In genomic region chr2:102137138-102137537, GRCh38 we compare ENCODE assay signal across 15 cellular contexts. TPM values are rescaled to one million over a fixed set of nuclear protein-coding genes. Genes with fewer than 3 reads are reported as not detected.
A peak's percentile ranks its signal among the peaks of the same experiment; 100 is the strongest.
DNase-seq lines count a peak whose midpoint lies in the region; ATAC-seq and TF ChIP-seq lines count a peak whose summit lies in the region.
"Had no signal": no experiment of that assay in that cellular context is flagged by ENCODE, and none has a peak within 500 bp of the region (broad histone marks: within the 10 kb centered on the region; RNA-seq: fewer than 3 reads in every experiment).

No MANE protein-coding gene starts in this region.

- no peak for TF ChIP-seq CTCF in upper lobe of left lung (IDR thresholded peaks at IDR 0.05)

- CTCF ChIA-PET in activated CD4-positive, alpha-beta memory T cell treated with anti-CD3 and anti-CD28 coated beads for 36 hours (lab: Charles Lee): interaction anchor here (0.8 to 3.1 kb wide), 12 partner anchors 9 to 306 kb away, joined by 3 to 21 read pairs (median 6); no protein-coding TSS in a partner anchor
- CTCF ChIA-PET in activated CD4-positive, alpha-beta memory T cell treated with anti-CD3 and anti-CD28 coated beads, Interleukin-2, amount 10 ng/mL, durations not matched to agents 7 days and 5 days (lab: Charles Lee): interaction anchor here (0.5 to 1.1 kb wide), 2 partner anchors 131 to 362 kb away, joined by 3 to 4 read pairs; no protein-coding TSS in a partner anchor

- intact Hi-C loops in activated CD4-positive, alpha-beta memory T cell treated with anti-CD3 and anti-CD28 coated beads for 36 hours (cut with micrococcal nuclease): loop anchor here (1.0 to 2.0 kb wide), 10 partner anchors 9 to 236 kb away; no protein-coding TSS in a partner anchor

- TF ChIP-seq EP300 in upper lobe of left lung (IDR thresholded peaks at IDR 0.05): no peak

- H3K4me3 ChIP-seq in upper lobe of left lung: no peak overlapping the region
- H3K4me3 ChIP-seq: HAP-1, spleen had no signal

- H3K36me3 Mint-ChIP-seq in activated CD4-positive, alpha-beta memory T cell treated with anti-CD3 and anti-CD28 coated beads for 36 hours: peaks cover 23% of the 10 kb centered on the region
- peaks cover 29% of the 10 kb centered on the region for H3K36me3 Mint-ChIP-seq in activated CD4-positive, alpha-beta memory T cell treated with anti-CD3 and anti-CD28 coated beads, Interleukin-2, amount 10 ng/mL, durations not matched to agents 7 days and 5 days (ENCODE audit: low read depth)
- peaks cover 19% of the 10 kb centered on the region for H3K36me3 Mint-ChIP-seq in activated naive CD8-positive, alpha-beta T cell treated with anti-CD3 and anti-CD28 coated beads, Interleukin-2, amount 50 U/mL, for 24 hours (ENCODE audit: low read depth)

- no peak overlapping the region for H3K27ac ChIP-seq in upper lobe of left lung

- no peaks in the 10 kb centered on the region for H3K36me3 ChIP-seq in upper lobe of left lung
- H3K36me3 ChIP-seq: HAP-1, spleen had no signal

- POLR2A ChIA-PET in activated CD4-positive, alpha-beta memory T cell treated with anti-CD3 and anti-CD28 coated beads for 36 hours (lab: Charles Lee): interaction anchor here (0.7 to 2.5 kb wide), 13 partner anchors 10 to 138 kb away, joined by 3 to 32 read pairs (median 5); no protein-coding TSS in a partner anchor
- POLR2A ChIA-PET in activated CD4-positive, alpha-beta memory T cell treated with anti-CD3 and anti-CD28 coated beads, Interleukin-2, amount 10 ng/mL, durations not matched to agents 7 days and 5 days (lab: Charles Lee): interaction anchor here (0.9 to 1.0 kb wide), 2 partner anchors 54 to 56 kb away, joined by 3 read pairs; no protein-coding TSS in a partner anchor

- DNase-seq in activated CD4-positive, alpha-beta memory T cell treated with anti-CD3 and anti-CD28 coated beads for 36 hours: peak; percentile 73
- DNase-seq in activated CD4-positive, alpha-beta memory T cell treated with anti-CD3 and anti-CD28 coated beads, Interleukin-2, amount 10 ng/mL, durations not matched to agents 7 days and 5 days: no peak
- DNase-seq in activated naive CD8-positive, alpha-beta T cell treated with anti-CD3 and anti-CD28 coated beads, Interleukin-2, amount 50 U/mL, for 24 hours: no peak
- DNase-seq in stimulated activated CD4-positive, alpha-beta T cell treated with anti-CD3 and anti-CD28 coated beads, TNF-alpha, amount 100 ng/mL, for 24 hours (ENCODE audit: low read depth in 3 of 3): peak; percentile 25 to 40 (median 28)
- DNase-seq in NCI-H1694 treated with DMSO at 0.1 percent for 48 hours (lab: John Stamatoyannopoulos, UW) (no peak), upper lobe of left lung (no peak)
- DNase-seq: CD8-positive, alpha-beta memory T cell; cortex of kidney; NCI-H2081 treated with DMSO at 0.1 percent for 48 hours; NCI-H69; spleen had no signal

- peaks cover 14 to 29% (median 22%) of the 10 kb centered on the region in 4 donors for H3K4me1 ChIP-seq in upper lobe of left lung
- H3K4me1 ChIP-seq: HAP-1 had no signal

- H3K4me3 Mint-ChIP-seq in activated CD4-positive, alpha-beta memory T cell treated with anti-CD3 and anti-CD28 coated beads for 36 hours: peak overlapping the region; percentile 4
- H3K4me3 Mint-ChIP-seq in activated CD4-positive, alpha-beta memory T cell treated with anti-CD3 and anti-CD28 coated beads, Interleukin-2, amount 10 ng/mL, durations not matched to agents 7 days and 5 days: no peak overlapping the region
- H3K4me3 Mint-ChIP-seq in activated naive CD8-positive, alpha-beta T cell treated with anti-CD3 and anti-CD28 coated beads, Interleukin-2, amount 50 U/mL, for 24 hours: no peak overlapping the region

- H3K9me3 ChIP-seq in upper lobe of left lung: no peaks in the 10 kb centered on the region
- H3K9me3 ChIP-seq: HAP-1 had no signal

- H3K9me3 Mint-ChIP-seq in activated CD4-positive, alpha-beta memory T cell treated with anti-CD3 and anti-CD28 coated beads for 36 hours: peaks cover 15% of the 10 kb centered on the region
- H3K9me3 Mint-ChIP-seq in activated CD4-positive, alpha-beta memory T cell treated with anti-CD3 and anti-CD28 coated beads, Interleukin-2, amount 10 ng/mL, durations not matched to agents 7 days and 5 days: peaks cover 25% of the 10 kb centered on the region
- H3K9me3 Mint-ChIP-seq in activated naive CD8-positive, alpha-beta T cell treated with anti-CD3 and anti-CD28 coated beads, Interleukin-2, amount 50 U/mL, for 24 hours: peaks cover 29% of the 10 kb centered on the region

- TF ChIP-seq POLR2A in upper lobe of left lung (IDR thresholded peaks at IDR 0.05): no peak

- peaks cover 58% of the 10 kb centered on the region for H3K4me1 Mint-ChIP-seq in activated CD4-positive, alpha-beta memory T cell treated with anti-CD3 and anti-CD28 coated beads for 36 hours (ENCODE audit: low read depth)
- H3K4me1 Mint-ChIP-seq in activated CD4-positive, alpha-beta memory T cell treated with anti-CD3 and anti-CD28 coated beads, Interleukin-2, amount 10 ng/mL, durations not matched to agents 7 days and 5 days: peaks cover 28% of the 10 kb centered on the region
- H3K4me1 Mint-ChIP-seq in activated naive CD8-positive, alpha-beta T cell treated with anti-CD3 and anti-CD28 coated beads, Interleukin-2, amount 50 U/mL, for 24 hours: peaks cover 53% of the 10 kb centered on the region

- ATAC-seq in HG02759 (IDR thresholded peaks at IDR 0.05; ENCODE audit: unreplicated experiment) (peak; percentile 55), HG03097 (IDR thresholded peaks at IDR 0.05; ENCODE audit: low FRiP score, unreplicated experiment) (no peak), upper lobe of left lung (ENCODE audit: low FRiP score in 2 of 2) (no peak)
- ATAC-seq in activated naive CD8-positive, alpha-beta T cell treated with anti-CD3 and anti-CD28 coated beads, Interleukin-2, amount 50 U/mL, for 24 hours: peak; percentile 93

- H3K27me3 Mint-ChIP-seq in activated CD4-positive, alpha-beta memory T cell treated with anti-CD3 and anti-CD28 coated beads for 36 hours: peaks cover 17% of the 10 kb centered on the region
- peaks cover 24% of the 10 kb centered on the region for H3K27me3 Mint-ChIP-seq in activated CD4-positive, alpha-beta memory T cell treated with anti-CD3 and anti-CD28 coated beads, Interleukin-2, amount 10 ng/mL, durations not matched to agents 7 days and 5 days
- H3K27me3 Mint-ChIP-seq in activated naive CD8-positive, alpha-beta T cell treated with anti-CD3 and anti-CD28 coated beads, Interleukin-2, amount 50 U/mL, for 24 hours: peaks cover 32% of the 10 kb centered on the region

- peak overlapping the region; percentile 70 for H3K27ac Mint-ChIP-seq in activated CD4-positive, alpha-beta memory T cell treated with anti-CD3 and anti-CD28 coated beads for 36 hours
- H3K27ac Mint-ChIP-seq in activated CD4-positive, alpha-beta memory T cell treated with anti-CD3 and anti-CD28 coated beads, Interleukin-2, amount 10 ng/mL, durations not matched to agents 7 days and 5 days: no peak overlapping the region
- peak overlapping the region; percentile 84 for H3K27ac Mint-ChIP-seq in activated naive CD8-positive, alpha-beta T cell treated with anti-CD3 and anti-CD28 coated beads, Interleukin-2, amount 50 U/mL, for 24 hours
- H3K27ac Mint-ChIP-seq: progenitor cell of endocrine pancreas had no signal

- 81 to 93% methylated on average over 2 of the region's 2 CpGs for WGBS in upper lobe of left lung, 2 donors

- no peaks in the 10 kb centered on the region for H3K27me3 ChIP-seq in upper lobe of left lung

RNA-seq across cellular contexts. Expression of gene IL1R1, which starts 5.4 kb away (rescaled TPM):
- total RNA-seq in activated CD4-positive, alpha-beta memory T cell treated with anti-CD3 and anti-CD28 coated beads for 36 hours: 10 to 100 TPM; 20.3 to 20.4 TPM
- 1 to 10 TPM; 1.3 to 1.5 TPM for total RNA-seq in activated CD4-positive, alpha-beta memory T cell treated with anti-CD3 and anti-CD28 coated beads, Interleukin-2, amount 10 ng/mL, durations not matched to agents 7 days and 5 days
- total RNA-seq in upper lobe of left lung: 100 to 1,000 TPM in 3 of 6 donors, 10 to 100 TPM in 3; 48.2 to 148 (median 111) TPM

RNA-seq across cellular contexts. Expression of gene IL1RL2, which starts 49.7 kb away (rescaled TPM):
- 1 to 10 TPM; 1.1 to 1.7 TPM for total RNA-seq in activated CD4-positive, alpha-beta memory T cell treated with anti-CD3 and anti-CD28 coated beads for 36 hours
- total RNA-seq in activated CD4-positive, alpha-beta memory T cell treated with anti-CD3 and anti-CD28 coated beads, Interleukin-2, amount 10 ng/mL, durations not matched to agents 7 days and 5 days: not detected
- total RNA-seq in upper lobe of left lung: 1 to 10 TPM in 3 of 6 donors, under 1 TPM in 2, not detected in 1; 0.57 to 1.7 (median 1.4) TPM
- total RNA-seq: progenitor cell of endocrine pancreas had no signal

Comparison
In these comparisons a context has a peak if more than half of its experiments do, and no peak if none do; other contexts are left out.
1. DNase-seq: peak in activated CD4-positive, alpha-beta memory T cell treated with anti-CD3 and anti-CD28 coated beads for 36 hours (single experiment) and stimulated activated CD4-positive, alpha-beta T cell treated with anti-CD3 and anti-CD28 coated beads, TNF-alpha, amount 100 ng/mL, for 24 hours (3 of 3); none in activated CD4-positive, alpha-beta memory T cell treated with anti-CD3 and anti-CD28 coated beads, Interleukin-2, amount 10 ng/mL, durations not matched to agents 7 days and 5 days (single experiment), activated naive CD8-positive, alpha-beta T cell treated with anti-CD3 and anti-CD28 coated beads, Interleukin-2, amount 50 U/mL, for 24 hours (single experiment), NCI-H1694 treated with DMSO at 0.1 percent for 48 hours (single experiment) and upper lobe of left lung (0 of 2).
2. RNA of gene IL1R1, which starts 5.4 kb away (total RNA-seq): 48.2 to 148 TPM in upper lobe of left lung and 20.3 to 20.4 TPM in activated CD4-positive, alpha-beta memory T cell treated with anti-CD3 and anti-CD28 coated beads for 36 hours; 1.3 to 1.5 TPM in activated CD4-positive, alpha-beta memory T cell treated with anti-CD3 and anti-CD28 coated beads, Interleukin-2, amount 10 ng/mL, durations not matched to agents 7 days and 5 days; every median in the first group is over 4 times any median in the second.
3. ATAC-seq: peak in HG02759 (single experiment) and activated naive CD8-positive, alpha-beta T cell treated with anti-CD3 and anti-CD28 coated beads, Interleukin-2, amount 50 U/mL, for 24 hours (single experiment); none in HG03097 (single experiment) and upper lobe of left lung (0 of 2).